11 cellular contexts compared by ENCODE assay signal in the genomic region with DNA sequence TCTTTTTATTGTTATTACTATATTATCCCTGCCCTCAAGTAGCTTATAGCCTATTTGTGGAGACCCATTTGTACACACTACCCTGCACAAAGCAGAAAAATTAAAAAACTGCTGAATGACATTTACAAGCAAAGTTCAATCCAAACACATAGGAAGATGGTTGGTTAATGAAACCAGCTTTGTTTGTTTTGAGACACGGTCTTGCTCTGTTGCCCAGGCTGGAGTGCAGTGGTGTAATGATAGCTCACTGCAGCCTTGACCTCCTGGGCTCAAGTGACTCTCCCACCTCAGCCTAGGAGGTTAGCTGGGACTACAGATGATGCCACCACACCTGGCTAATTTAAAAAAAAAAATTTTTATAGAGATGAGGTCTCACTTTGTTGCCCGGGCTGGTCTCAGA. TPM values are rescaled to one million over a fixed set of nuclear protein-coding genes. Genes with fewer than 3 reads are reported as not detected.
DNase-seq lines count a peak whose midpoint lies in the region; ATAC-seq and TF ChIP-seq lines count a peak whose summit lies in the region.
"Had no signal": no experiment of that assay in that cellular context is flagged by ENCODE, and none has a peak within 500 bp of the region (broad histone marks: within the 10 kb centered on the region; RNA-seq: fewer than 3 reads in every experiment).

No MANE protein-coding gene starts in this region.

- no peaks in the 10 kb centered on the region for H3K27me3 ChIP-seq in psoas muscle (ENCODE audit: insufficient read depth in 3 of 3, low read length in 2 of 3)

- H3K4me3 ChIP-seq in WI38 (ENCODE audit: low read depth, low read length) (0 out of 2 replicates have a peak overlapping the region, but pooled peaks have one; percentile 11), psoas muscle (no peak overlapping the region)

- H3K4me1 ChIP-seq in psoas muscle = peaks cover 49% of the 10 kb centered on the region

- peaks cover 1% of the 10 kb centered on the region for H3K36me3 Mint-ChIP-seq in activated naive CD8-positive, alpha-beta T cell treated with anti-CD3 and anti-CD28 coated beads, Interleukin-2, amount 50 U/mL, for 24 hours (ENCODE audit: low read depth)
- no peaks in the 10 kb centered on the region for H3K36me3 Mint-ChIP-seq in activated naive CD8-positive, alpha-beta T cell treated with anti-CD3 and anti-CD28 coated beads for 36 hours
- H3K36me3 Mint-ChIP-seq in stimulated activated memory B cell treated with anti-CD40 and anti-IgM and Interleukin-4, amounts not matched to agents 10 μg/mL and 1 μg/mL and 100 μg/mL, for 72 hours = no peaks in the 10 kb centered on the region
- H3K36me3 Mint-ChIP-seq: activated naive CD8-positive, alpha-beta T cell had no signal

- H3K9me3 ChIP-seq in psoas muscle = no peaks in the 10 kb centered on the region

- no peaks in the 10 kb centered on the region for H3K9me3 Mint-ChIP-seq in activated naive CD8-positive, alpha-beta T cell treated with anti-CD3 and anti-CD28 coated beads, Interleukin-2, amount 50 U/mL, for 24 hours
- H3K9me3 Mint-ChIP-seq in activated naive CD8-positive, alpha-beta T cell treated with anti-CD3 and anti-CD28 coated beads for 36 hours = no peaks in the 10 kb centered on the region
- H3K9me3 Mint-ChIP-seq in stimulated activated memory B cell treated with anti-CD40 and anti-IgM and Interleukin-4, amounts not matched to agents 10 μg/mL and 1 μg/mL and 100 μg/mL, for 72 hours = no peaks in the 10 kb centered on the region
- H3K9me3 Mint-ChIP-seq: activated B cell treated with CpG ODN at 0.5 μM for 24 hours had no signal

- peak overlapping the region; percentile 89 for H3K27ac Mint-ChIP-seq in activated naive CD8-positive, alpha-beta T cell treated with anti-CD3 and anti-CD28 coated beads, Interleukin-2, amount 50 U/mL, for 24 hours
- no peak overlapping the region for H3K27ac Mint-ChIP-seq in activated naive CD8-positive, alpha-beta T cell treated with anti-CD3 and anti-CD28 coated beads for 36 hours
- H3K27ac Mint-ChIP-seq in stimulated activated memory B cell treated with anti-CD40 and anti-IgM and Interleukin-4, amounts not matched to agents 10 μg/mL and 1 μg/mL and 100 μg/mL, for 72 hours = no peak overlapping the region
- H3K27ac Mint-ChIP-seq: activated B cell treated with CpG ODN at 0.5 μM for 24 hours; activated naive CD8-positive, alpha-beta T cell had no signal

- TF ChIP-seq CTCF in WI38 (IDR thresholded peaks at IDR 0.05; ENCODE audit: low read depth, low read length) (no peak), psoas muscle (IDR thresholded peaks at IDR 0.05) (no peak)

- H3K27ac ChIP-seq in psoas muscle = no peak overlapping the region

- ATAC-seq in activated naive CD8-positive, alpha-beta T cell treated with anti-CD3 and anti-CD28 coated beads, Interleukin-2, amount 50 U/mL, for 24 hours = no peak
- ATAC-seq in HG03064 (IDR thresholded peaks at IDR 0.05; ENCODE audit: low read depth, unreplicated experiment) (peak; percentile 25), psoas muscle (no peak)
- ATAC-seq in stimulated activated memory B cell treated with anti-CD40 and anti-IgM and Interleukin-4, amounts not matched to agents 10 μg/mL and 1 μg/mL and 100 μg/mL, for 72 hours = no peak
- ATAC-seq: right cardiac atrium had no signal

- intact Hi-C loops in psoas muscle (cut with DNase I) = loop anchor here in 1 of 2 donors (10.0 kb wide), 1 partner anchor 88 kb away; no protein-coding TSS in a partner anchor

- H3K36me3 ChIP-seq in psoas muscle (ENCODE audit: insufficient read depth in 1 of 2, low read depth in 1 of 2) = no peaks in the 10 kb centered on the region

- DNase-seq in activated naive CD8-positive, alpha-beta T cell treated with anti-CD3 and anti-CD28 coated beads, Interleukin-2, amount 50 U/mL, for 24 hours = no peak
- DNase-seq in activated naive CD8-positive, alpha-beta T cell treated with anti-CD3 and anti-CD28 coated beads for 36 hours = no peak
- DNase-seq in OCI-M1 (lab: John Stamatoyannopoulos, UW) (no peak), medulla oblongata (ENCODE audit: extremely low spot score) (no peak), psoas muscle (no peak)
- DNase-seq: right cardiac atrium had no signal

- H3K4me1 Mint-ChIP-seq in activated naive CD8-positive, alpha-beta T cell treated with anti-CD3 and anti-CD28 coated beads, Interleukin-2, amount 50 U/mL, for 24 hours = peaks cover 28% of the 10 kb centered on the region
- H3K4me1 Mint-ChIP-seq in activated naive CD8-positive, alpha-beta T cell treated with anti-CD3 and anti-CD28 coated beads for 36 hours = peaks cover 22% of the 10 kb centered on the region
- H3K4me1 Mint-ChIP-seq in stimulated activated memory B cell treated with anti-CD40 and anti-IgM and Interleukin-4, amounts not matched to agents 10 μg/mL and 1 μg/mL and 100 μg/mL, for 72 hours = peaks cover 13% of the 10 kb centered on the region

- 48 to 76% (median 53%) methylated on average over 2 of the region's 2 CpGs for WGBS in psoas muscle, 3 donors

- H3K27me3 Mint-ChIP-seq in activated naive CD8-positive, alpha-beta T cell treated with anti-CD3 and anti-CD28 coated beads, Interleukin-2, amount 50 U/mL, for 24 hours = peaks cover 53% of the 10 kb centered on the region
- H3K27me3 Mint-ChIP-seq in activated naive CD8-positive, alpha-beta T cell treated with anti-CD3 and anti-CD28 coated beads for 36 hours = peaks cover 61% of the 10 kb centered on the region
- H3K27me3 Mint-ChIP-seq in stimulated activated memory B cell treated with anti-CD40 and anti-IgM and Interleukin-4, amounts not matched to agents 10 μg/mL and 1 μg/mL and 100 μg/mL, for 72 hours = peaks cover 21% of the 10 kb centered on the region

- H3K4me3 Mint-ChIP-seq in activated naive CD8-positive, alpha-beta T cell treated with anti-CD3 and anti-CD28 coated beads, Interleukin-2, amount 50 U/mL, for 24 hours = peak overlapping the region; percentile 62
- H3K4me3 Mint-ChIP-seq in activated naive CD8-positive, alpha-beta T cell treated with anti-CD3 and anti-CD28 coated beads for 36 hours = no peak overlapping the region
- H3K4me3 Mint-ChIP-seq in stimulated activated memory B cell treated with anti-CD40 and anti-IgM and Interleukin-4, amounts not matched to agents 10 μg/mL and 1 μg/mL and 100 μg/mL, for 72 hours = peak overlapping the region; percentile 15
- H3K4me3 Mint-ChIP-seq: activated B cell treated with CpG ODN at 0.5 μM for 24 hours; activated naive CD8-positive, alpha-beta T cell had no signal

RNA-seq across cellular contexts. Expression of gene TGFB2, which starts 31.6 kb away (rescaled TPM):
- total RNA-seq in activated naive CD8-positive, alpha-beta T cell treated with anti-CD3 and anti-CD28 coated beads for 36 hours = under 1 TPM in 1 of 2 experiments, not detected in 1; 0.04 TPM
- total RNA-seq in psoas muscle = 10 to 100 TPM in 2 of 4 donors, 1 to 10 TPM in 2; 5.1 to 35.4 (median 15.4) TPM
- 1 to 10 TPM in 2 of 3 donors, under 1 TPM in 1; 0.43 to 4.9 (median 1.9) TPM for polyA plus RNA-seq in psoas muscle

Comparison
In these comparisons a context has a peak if more than half of its experiments do, and no peak if none do; other contexts are left out.
1. RNA of gene TGFB2, which starts 31.6 kb away (total RNA-seq): 5.1 to 35.4 TPM in psoas muscle; 0.04 TPM in activated naive CD8-positive, alpha-beta T cell treated with anti-CD3 and anti-CD28 coated beads for 36 hours; every median in the first group is over 4 times any median in the second.